Comparison of ENCODE assay signal across 1 cellular context in the genomic region with DNA sequence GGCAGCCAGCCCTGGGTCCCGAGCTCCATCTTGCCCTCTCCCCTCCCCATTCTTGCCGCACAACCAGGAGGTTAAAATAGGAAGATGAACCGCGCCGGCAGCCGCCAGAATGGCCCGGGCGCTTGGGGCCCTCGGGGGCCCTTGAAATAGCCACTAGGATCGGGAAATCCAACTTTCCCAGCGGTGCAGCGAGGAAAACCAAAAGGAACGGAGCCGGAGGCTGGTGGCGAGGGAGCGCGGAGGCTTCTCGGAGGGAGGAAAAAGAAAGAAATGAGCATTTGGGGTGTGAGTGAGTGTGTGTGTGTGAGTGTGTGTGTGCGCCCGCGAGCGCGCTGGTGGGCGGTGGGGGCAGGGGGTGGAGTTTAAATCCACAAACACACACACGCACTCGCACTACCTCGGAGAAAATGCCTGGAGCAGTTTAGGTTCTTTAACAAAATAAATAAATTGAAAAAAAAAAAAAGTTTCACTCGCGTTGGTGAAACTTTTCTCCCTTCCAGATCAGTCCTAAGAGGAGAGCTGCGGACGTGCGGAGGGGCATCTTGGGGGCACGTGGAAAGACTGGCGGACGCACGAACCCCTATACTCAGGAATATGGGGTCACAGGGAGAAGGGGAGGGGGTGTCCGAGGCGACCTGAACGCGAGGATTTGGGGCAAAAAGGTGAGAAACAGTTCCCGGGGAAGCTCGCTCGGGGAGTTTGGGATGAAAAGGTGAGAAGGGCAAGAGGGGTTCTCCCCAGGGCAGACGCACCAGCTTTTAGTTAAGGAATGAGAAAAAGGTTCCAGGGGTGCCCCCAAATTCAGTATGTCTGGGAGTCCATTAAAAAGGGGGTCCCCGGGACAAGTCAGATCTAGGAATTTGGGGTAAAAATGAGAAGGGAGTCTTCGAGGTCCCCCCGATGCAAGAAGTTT.
TF ChIP-seq lines count a peak whose summit lies in the region.

No MANE protein-coding gene starts in this region.

TF ChIP-seq in GM23338, 12 proteins besides CTCF, POLR2A, EP300 and RAD21 (continued from another document):
- no peak for TF ChIP-seq STAT1 (IDR thresholded peaks at IDR 0.05; ENCODE audit: unreplicated experiment)
- TF ChIP-seq, protein P1, sequence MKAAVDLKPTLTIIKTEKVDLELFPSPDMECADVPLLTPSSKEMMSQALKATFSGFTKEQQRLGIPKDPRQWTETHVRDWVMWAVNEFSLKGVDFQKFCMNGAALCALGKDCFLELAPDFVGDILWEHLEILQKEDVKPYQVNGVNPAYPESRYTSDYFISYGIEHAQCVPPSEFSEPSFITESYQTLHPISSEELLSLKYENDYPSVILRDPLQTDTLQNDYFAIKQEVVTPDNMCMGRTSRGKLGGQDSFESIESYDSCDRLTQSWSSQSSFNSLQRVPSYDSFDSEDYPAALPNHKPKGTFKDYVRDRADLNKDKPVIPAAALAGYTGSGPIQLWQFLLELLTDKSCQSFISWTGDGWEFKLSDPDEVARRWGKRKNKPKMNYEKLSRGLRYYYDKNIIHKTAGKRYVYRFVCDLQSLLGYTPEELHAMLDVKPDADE (IDR thresholded peaks at IDR 0.05), result no peak
